ENCODE assay signal across 1 cellular context in the genomic region with DNA sequence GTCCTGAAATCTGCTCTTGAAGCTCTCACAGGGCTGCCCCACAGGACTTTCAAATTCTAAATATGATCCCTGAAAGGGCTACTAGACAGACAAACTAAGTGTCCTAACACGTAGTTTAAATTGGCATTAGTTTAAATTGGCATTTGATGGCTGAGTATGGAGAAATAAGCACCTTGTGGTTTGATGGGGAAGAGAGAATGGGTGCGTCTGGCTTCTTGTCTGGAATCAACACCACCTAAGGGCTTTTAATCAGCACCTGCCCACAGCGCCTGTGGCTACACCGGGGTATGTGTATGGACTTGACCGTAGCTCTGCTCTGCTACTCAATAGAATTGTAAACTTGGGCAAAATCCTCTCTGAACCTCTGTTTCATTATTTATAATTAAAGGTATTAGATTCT.
A peak's percentile ranks its signal among the peaks of the same experiment; 100 is the strongest.
TF ChIP-seq lines count a peak whose summit lies in the region.

No MANE protein-coding gene starts in this region.

TF ChIP-seq in K562, 482 proteins besides CTCF, POLR2A, EP300 and RAD21:
- TF ChIP-seq NR2F6 (CRISPR knock-in tag; IDR thresholded peaks at IDR 0.05) (no peak), SRSF3 (IDR thresholded peaks at IDR 0.05; ENCODE audit: insufficient read depth, low read length) (no peak), ZFX (CRISPR knock-in tag; IDR thresholded peaks at IDR 0.05) (no peak)
- TF ChIP-seq, protein P1, sequence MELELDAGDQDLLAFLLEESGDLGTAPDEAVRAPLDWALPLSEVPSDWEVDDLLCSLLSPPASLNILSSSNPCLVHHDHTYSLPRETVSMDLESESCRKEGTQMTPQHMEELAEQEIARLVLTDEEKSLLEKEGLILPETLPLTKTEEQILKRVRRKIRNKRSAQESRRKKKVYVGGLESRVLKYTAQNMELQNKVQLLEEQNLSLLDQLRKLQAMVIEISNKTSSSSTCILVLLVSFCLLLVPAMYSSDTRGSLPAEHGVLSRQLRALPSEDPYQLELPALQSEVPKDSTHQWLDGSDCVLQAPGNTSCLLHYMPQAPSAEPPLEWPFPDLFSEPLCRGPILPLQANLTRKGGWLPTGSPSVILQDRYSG (tag; conservative IDR thresholded peaks at IDR 0.05; ENCODE audit: low read depth) = 0 out of 2 replicates have a peak, but pooled peaks have one; percentile 4
TF ChIP-seq in K562: peak in this region for 1.
